ENCODE assay signal across 8 cellular contexts in genomic region chr7:87218941-87219544, GRCh38. TPM values are rescaled to one million over a fixed set of nuclear protein-coding genes. Genes with fewer than 3 reads are reported as not detected.
DNase-seq lines count a peak whose midpoint lies in the region; ATAC-seq and TF ChIP-seq lines count a peak whose summit lies in the region.

No MANE protein-coding gene starts in this region.

- H3K27me3 ChIP-seq in layer of hippocampus (ENCODE audit: control insufficient read depth, insufficient read depth, low read length), result no peaks in the 10 kb centered on the region

- peaks cover 36% of the 10 kb centered on the region for H3K4me1 Mint-ChIP-seq in chondrocyte (ENCODE audit: low read depth)

- no peak for TF ChIP-seq CTCF in chondrocyte (IDR thresholded peaks at IDR 0.05)

- no peaks in the 10 kb centered on the region for H3K36me3 Mint-ChIP-seq in chondrocyte (ENCODE audit: low read depth)

- H3K27ac ChIP-seq in layer of hippocampus (ENCODE audit: low read depth, low read length), result peak overlapping the region; percentile 76

- peak; percentile 15 for DNase-seq in activated T-cell treated with anti-CD3 and anti-CD28 coated beads for 1 hour (ENCODE audit: low read depth)
- no peak for DNase-seq in activated T-cell treated with anti-CD3 and anti-CD28 coated beads, Interleukin-2, amount 50 U/mL, for 1 hour
- peak; percentile 22 to 41 (median 26) for DNase-seq in T-helper 1 cell
- DNase-seq in chondrocyte (ENCODE audit: low spot score), result no peak
- DNase-seq in stimulated activated CD4-positive, alpha-beta T cell treated with anti-CD3 and anti-CD28 coated beads, TNF-alpha, amount 100 ng/mL, for 24 hours (ENCODE audit: low read depth in 3 of 3), result peak in 2 of 3 experiments; percentile 8 to 25
- no peak for DNase-seq in COR-L47 (lab: John Stamatoyannopoulos, UW)

- H3K27ac Mint-ChIP-seq in chondrocyte (ENCODE audit: unreplicated experiment), result peak overlapping the region; percentile 88

- H3K4me3 Mint-ChIP-seq in chondrocyte (ENCODE audit: unreplicated experiment), result peak overlapping the region; percentile 91

- ATAC-seq in HG03342 (IDR thresholded peaks at IDR 0.05; ENCODE audit: unreplicated experiment), result peak; percentile 11

- no peaks in the 10 kb centered on the region for H3K27me3 Mint-ChIP-seq in chondrocyte (ENCODE audit: low read depth)

- H3K9me3 Mint-ChIP-seq in chondrocyte (ENCODE audit: low read depth), result no peaks in the 10 kb centered on the region

RNA-seq across cellular contexts. Expression of gene TMEM243, which starts 0.5 kb away (rescaled TPM):
- total RNA-seq in chondrocyte, result 22.5 to 27.8 TPM (median 24.7 TPM) in 3 replicates

Comparison
In these comparisons a context has a peak if more than half of its experiments do, and no peak if none do; other contexts are left out.
1. DNase-seq: peak in activated T-cell treated with anti-CD3 and anti-CD28 coated beads for 1 hour (single experiment), T-helper 1 cell (5 of 5) and stimulated activated CD4-positive, alpha-beta T cell treated with anti-CD3 and anti-CD28 coated beads, TNF-alpha, amount 100 ng/mL, for 24 hours (2 of 3); none in activated T-cell treated with anti-CD3 and anti-CD28 coated beads, Interleukin-2, amount 50 U/mL, for 1 hour (single experiment), chondrocyte (single experiment) and COR-L47 (single experiment).